ENCODE assay signal across 21 cellular contexts in genomic region chr5:180652771-180653170, GRCh38. TPM values are rescaled to one million over a fixed set of nuclear protein-coding genes. Genes with fewer than 3 reads are reported as not detected.
DNase-seq lines count a peak whose midpoint lies in the region; ATAC-seq and TF ChIP-seq lines count a peak whose summit lies in the region.
"Had no signal": no experiment of that assay in that cellular context is flagged by ENCODE, and none has a peak within 500 bp of the region (broad histone marks: within the 10 kb centered on the region; RNA-seq: fewer than 3 reads in every experiment).

No MANE protein-coding gene starts in this region.

- peaks cover 6% of the 10 kb centered on the region for H3K4me1 ChIP-seq in upper lobe of right lung
- H3K4me1 ChIP-seq: Caco-2 had no signal

- no peak overlapping the region for H3K4me3 ChIP-seq in upper lobe of right lung
- H3K4me3 ChIP-seq: BLaER1, GM12878, GM23248 had no signal

- H3K27ac ChIP-seq in upper lobe of right lung = no peak overlapping the region
- H3K27ac ChIP-seq: 22Rv1, BLaER1, C4-2B, GM23248 had no signal

- DNase-seq in activated effector memory CD4-positive, alpha-beta T cell treated with anti-CD3 and anti-CD28 coated beads, Interleukin-2, amount 50 U/mL, for 16 hours = peak; percentile 31
- no peak for DNase-seq in activated effector memory CD4-positive, alpha-beta T cell treated with Interleukin-2 at 50 U/mL for 16 hours
- DNase-seq in GM03348 (ENCODE audit: low spot score) (peak; percentile 2), myocyte (ENCODE audit: low read depth) (peak; percentile 89), upper lobe of right lung (peak; percentile 7)
- DNase-seq in stimulated activated CD4-positive, alpha-beta T cell treated with anti-CD3 and anti-CD28 coated beads, Interleukin-2, amount 100 ng/mL, for 24 hours = no peak
- DNase-seq: Caco-2; CD4-positive, CD25-positive, alpha-beta regulatory T cell; CD8-positive, alpha-beta T cell; DMS153; DND-41; GM23248; H7; HCEC 1CT had no signal

- H3K36me3 ChIP-seq in upper lobe of right lung = no peaks in the 10 kb centered on the region
- H3K36me3 ChIP-seq: BLaER1 had no signal

- H3K27me3 ChIP-seq in upper lobe of right lung = peaks cover 37% of the 10 kb centered on the region

- ATAC-seq in upper lobe of right lung (no peak), esophagus mucosa (no peak)
- ATAC-seq: CD8-positive, alpha-beta T cell; GM12878 had no signal

- H3K9me3 ChIP-seq in upper lobe of right lung = no peaks in the 10 kb centered on the region
- H3K9me3 ChIP-seq: BLaER1, Caco-2 had no signal

- TF ChIP-seq CTCF in upper lobe of right lung (IDR thresholded peaks at IDR 0.05) = no peak

- intact Hi-C loops in upper lobe of right lung (cut with DNase I) = no loop called here

RNA-seq across cellular contexts. Expression of gene FLT4, which starts 3.4 kb away (rescaled TPM):
- 0.75 and 2.4 TPM in 2 replicates for total RNA-seq in myocyte
- 0.58 TPM for polyA plus RNA-seq in myocyte (2012)
- total RNA-seq in upper lobe of right lung = 38.6 TPM
- 1.9 TPM for total RNA-seq in esophagus mucosa
- total RNA-seq: B cell, Caco-2, GM12878, GM23248 had no signal
- polyA plus RNA-seq: AG04450, GM23248 had no signal

Comparison
In these comparisons a context has a peak if more than half of its experiments do, and no peak if none do; other contexts are left out.
1. DNase-seq: peak in activated effector memory CD4-positive, alpha-beta T cell treated with anti-CD3 and anti-CD28 coated beads, Interleukin-2, amount 50 U/mL, for 16 hours (single experiment), GM03348 (single experiment), myocyte (single experiment) and upper lobe of right lung (single experiment); none in activated effector memory CD4-positive, alpha-beta T cell treated with Interleukin-2 at 50 U/mL for 16 hours (single experiment) and stimulated activated CD4-positive, alpha-beta T cell treated with anti-CD3 and anti-CD28 coated beads, Interleukin-2, amount 100 ng/mL, for 24 hours (0 of 2).
2. RNA of gene FLT4, which starts 3.4 kb away (total RNA-seq): 38.6 TPM in upper lobe of right lung (single experiment); 1.9 TPM in esophagus mucosa (single experiment) and 0.75 to 2.4 TPM in myocyte; every median in the first group is over 10 times any median in the second.